Comparison of ENCODE assay signal across 17 cellular contexts in genomic region chr22:29459773-29460172, GRCh38. TPM values are rescaled to one million over a fixed set of nuclear protein-coding genes. Genes with fewer than 3 reads are reported as not detected.
DNase-seq lines count a peak whose midpoint lies in the region; ATAC-seq and TF ChIP-seq lines count a peak whose summit lies in the region.
"Had no signal": no experiment of that assay in that cellular context is flagged by ENCODE, and none has a peak within 500 bp of the region (broad histone marks: within the 10 kb centered on the region; RNA-seq: fewer than 3 reads in every experiment).

No MANE protein-coding gene starts in this region.

- H3K27me3 ChIP-seq in H7 (ENCODE audit: control insufficient read depth, insufficient read depth, low read length) (no peaks in the 10 kb centered on the region), neural progenitor cell (no peaks in the 10 kb centered on the region), upper lobe of left lung (no peaks in the 10 kb centered on the region)
- H3K27me3 ChIP-seq: BLaER1 had no signal

- peaks cover 23% of the 10 kb centered on the region for H3F3A ChIP-seq in neural progenitor cell (ENCODE audit: low read depth)

- TF ChIP-seq EP300 in upper lobe of left lung (IDR thresholded peaks at IDR 0.05), result no peak

- H3K4me1 ChIP-seq in neural progenitor cell (peaks cover 22% of the 10 kb centered on the region), upper lobe of left lung (no peaks in the 10 kb centered on the region)
- H3K4me1 ChIP-seq: BLaER1, Caco-2 had no signal

- CTCF ChIA-PET in WTC11 (lab: Charles Lee), result interaction anchor here (1.0 kb wide), 1 partner anchor 64 kb away, joined by 3 read pairs; no protein-coding TSS in a partner anchor

- H3K4me2 ChIP-seq in neural progenitor cell, result peak overlapping the region; percentile 63
- H3K4me2 ChIP-seq: BLaER1 had no signal

- POLR2A ChIA-PET in WTC11 (lab: Charles Lee), result no interaction called here

- H3K27ac Mint-ChIP-seq in WTC11, result no peak overlapping the region
- H3K27ac Mint-ChIP-seq in neural progenitor cell, result no peak overlapping the region
- H3K27ac Mint-ChIP-seq in natural killer cell, result no peak overlapping the region
- H3K27ac Mint-ChIP-seq: CD8-positive, alpha-beta memory T cell had no signal

- TF ChIP-seq POLR2A in upper lobe of left lung (IDR thresholded peaks at IDR 0.05), result no peak

- DNase-seq in D341Med (ENCODE audit: low spot score), result peak; percentile 57
- DNase-seq in H7, result peak; percentile 62
- DNase-seq in WTC11 (ENCODE audit: low spot score), result no peak
- peak; percentile 56 for DNase-seq in neural progenitor cell (ENCODE audit: low spot score)
- no peak for DNase-seq in upper lobe of left lung
- DNase-seq in dedifferentiated amniotic fluid mesenchymal stem cell (ENCODE audit: extremely low spot score), result no peak
- DNase-seq in natural killer cell, result no peak
- DNase-seq: AML-193; Caco-2; CD8-positive, alpha-beta memory T cell; DMS53; GF-D8 had no signal

- H3K36me3 ChIP-seq in H7 (replicated peaks; ENCODE audit: control insufficient read depth, insufficient read depth, low read length) (no peaks in the 10 kb centered on the region), neural progenitor cell (no peaks in the 10 kb centered on the region), upper lobe of left lung (no peaks in the 10 kb centered on the region)
- H3K36me3 ChIP-seq: BLaER1 had no signal

- H3K79me2 ChIP-seq in neural progenitor cell (ENCODE audit: low read depth), result no peaks in the 10 kb centered on the region

- no peaks in the 10 kb centered on the region for H3K9me3 Mint-ChIP-seq in WTC11
- no peaks in the 10 kb centered on the region for H3K9me3 Mint-ChIP-seq in neural progenitor cell
- H3K9me3 Mint-ChIP-seq in natural killer cell, result no peaks in the 10 kb centered on the region
- H3K9me3 Mint-ChIP-seq: CD8-positive, alpha-beta memory T cell had no signal

- H2AFZ ChIP-seq in neural progenitor cell (replicated peaks), result peak overlapping the region; percentile 88

- H3K27me3 Mint-ChIP-seq in WTC11 (ENCODE audit: low read depth) (no peaks in the 10 kb centered on the region), neural progenitor cell (ENCODE audit: insufficient read depth, low read depth) (peaks cover 4% of the 10 kb centered on the region), natural killer cell (ENCODE audit: low read depth in 2 of 2) (no peaks in the 10 kb centered on the region)
- H3K27me3 Mint-ChIP-seq: CD8-positive, alpha-beta memory T cell had no signal

- TF ChIP-seq CTCF in WTC11 (IDR thresholded peaks at IDR 0.05) (no peak), neural progenitor cell (IDR thresholded peaks at IDR 0.05) (no peak), upper lobe of left lung (IDR thresholded peaks at IDR 0.05) (no peak), natural killer cell (IDR thresholded peaks at IDR 0.05) (no peak)

- H3K4me3 ChIP-seq in H7 (ENCODE audit: insufficient read depth, low read depth, low read length) (no peak overlapping the region), neural progenitor cell (no peak overlapping the region), upper lobe of left lung (no peak overlapping the region)
- H3K4me3 ChIP-seq: BLaER1 had no signal

- H3K36me3 Mint-ChIP-seq in WTC11, result no peaks in the 10 kb centered on the region
- H3K36me3 Mint-ChIP-seq in neural progenitor cell, result no peaks in the 10 kb centered on the region
- H3K36me3 Mint-ChIP-seq in natural killer cell, result no peaks in the 10 kb centered on the region
- H3K36me3 Mint-ChIP-seq: CD8-positive, alpha-beta memory T cell had no signal

- WGBS in upper lobe of left lung, 2 donors, result 70% methylated on average over 8 of the region's 9 CpGs; no CpG with 5 or more reads in 1 of the 2 donors

- H3K4me3 Mint-ChIP-seq in WTC11 (no peak overlapping the region), neural progenitor cell (no peak overlapping the region), natural killer cell (no peak overlapping the region)
- H3K4me3 Mint-ChIP-seq: CD8-positive, alpha-beta memory T cell had no signal

- no peak overlapping the region for H3K9ac ChIP-seq in neural progenitor cell
- H3K9ac ChIP-seq: BLaER1 had no signal

- H3K27ac ChIP-seq in neural progenitor cell (no peak overlapping the region), upper lobe of left lung (no peak overlapping the region)
- H3K27ac ChIP-seq: BLaER1 had no signal

- H3K4me1 Mint-ChIP-seq in WTC11 (peaks cover 10% of the 10 kb centered on the region), neural progenitor cell (peaks cover 24% of the 10 kb centered on the region), natural killer cell (no peaks in the 10 kb centered on the region)
- H3K4me1 Mint-ChIP-seq: CD8-positive, alpha-beta memory T cell had no signal

- no peaks in the 10 kb centered on the region for H3K9me3 ChIP-seq in neural progenitor cell (ENCODE audit: low read depth)
- H3K9me3 ChIP-seq in upper lobe of left lung, result no peaks in the 10 kb centered on the region
- H3K9me3 ChIP-seq: BLaER1, Caco-2 had no signal

- no peaks in the 10 kb centered on the region for H4K20me1 ChIP-seq in neural progenitor cell (ENCODE audit: low read depth)
- H4K20me1 ChIP-seq: BLaER1 had no signal

- ATAC-seq in WTC11, result peak; percentile 19
- no peak for ATAC-seq in HG02571 (IDR thresholded peaks at IDR 0.05; ENCODE audit: unreplicated experiment)
- ATAC-seq in upper lobe of left lung (ENCODE audit: low FRiP score in 2 of 2), result no peak
- ATAC-seq in natural killer cell, result no peak
- ATAC-seq: HCT116 had no signal

- intact Hi-C loops in natural killer cell (cut with micrococcal nuclease), result no loop called here

TF ChIP-seq in WTC11, 78 proteins besides CTCF, POLR2A, EP300 and RAD21:
- TF ChIP-seq NR3C1 (CRISPR knock-in tag; conservative IDR thresholded peaks at IDR 0.05; ENCODE audit: low read depth) (no peak), MXD4 (CRISPR knock-in tag; IDR thresholded peaks at IDR 0.05; ENCODE audit: borderline replicate concordance) (no peak), FOXK1 (CRISPR knock-in tag; IDR thresholded peaks at IDR 0.05) (no peak), CREB1 (CRISPR knock-in tag; IDR thresholded peaks at IDR 0.05) (no peak), ERG (CRISPR knock-in tag; IDR thresholded peaks at IDR 0.05) (no peak), ETV6 (CRISPR knock-in tag; IDR thresholded peaks at IDR 0.05) (no peak), ELF4 (CRISPR knock-in tag; IDR thresholded peaks at IDR 0.05; ENCODE audit: low read depth) (no peak)
- TF ChIP-seq, protein P1, sequence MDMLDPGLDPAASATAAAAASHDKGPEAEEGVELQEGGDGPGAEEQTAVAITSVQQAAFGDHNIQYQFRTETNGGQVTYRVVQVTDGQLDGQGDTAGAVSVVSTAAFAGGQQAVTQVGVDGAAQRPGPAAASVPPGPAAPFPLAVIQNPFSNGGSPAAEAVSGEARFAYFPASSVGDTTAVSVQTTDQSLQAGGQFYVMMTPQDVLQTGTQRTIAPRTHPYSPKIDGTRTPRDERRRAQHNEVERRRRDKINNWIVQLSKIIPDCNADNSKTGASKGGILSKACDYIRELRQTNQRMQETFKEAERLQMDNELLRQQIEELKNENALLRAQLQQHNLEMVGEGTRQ (CRISPR knock-in tag; IDR thresholded peaks at IDR 0.05), result no peak
- TF ChIP-seq, protein P2, sequence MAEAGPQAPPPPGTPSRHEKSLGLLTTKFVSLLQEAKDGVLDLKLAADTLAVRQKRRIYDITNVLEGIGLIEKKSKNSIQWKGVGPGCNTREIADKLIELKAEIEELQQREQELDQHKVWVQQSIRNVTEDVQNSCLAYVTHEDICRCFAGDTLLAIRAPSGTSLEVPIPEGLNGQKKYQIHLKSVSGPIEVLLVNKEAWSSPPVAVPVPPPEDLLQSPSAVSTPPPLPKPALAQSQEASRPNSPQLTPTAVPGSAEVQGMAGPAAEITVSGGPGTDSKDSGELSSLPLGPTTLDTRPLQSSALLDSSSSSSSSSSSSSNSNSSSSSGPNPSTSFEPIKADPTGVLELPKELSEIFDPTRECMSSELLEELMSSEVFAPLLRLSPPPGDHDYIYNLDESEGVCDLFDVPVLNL (CRISPR knock-in tag; IDR thresholded peaks at IDR 0.05; ENCODE audit: borderline replicate concordance, low read depth), result no peak

RNA-seq across cellular contexts. Expression of gene NEFH, which starts 20.2 kb away (rescaled TPM):
- total RNA-seq in H7 (2014; rRNA removed; shearing (Covaris generic)), result 1.0 and 2.0 TPM in 2 replicates
- total RNA-seq in WTC11 (2021), result 2.6 to 3.7 TPM (median 3.7 TPM) in 3 replicates
- 0.31 and 0.43 TPM in 2 replicates for total RNA-seq in neural progenitor cell (ENCODE audit: low replicate concordance)
- total RNA-seq in upper lobe of left lung, result under 1 TPM in 3 of 6 donors, not detected in 3; 0.26 to 0.94 (median 0.46) TPM
- total RNA-seq in natural killer cell, result under 1 TPM; 0.09 to 0.48 (median 0.12) TPM
- total RNA-seq: Caco-2, H4, HT1080 had no signal

RNA-seq across cellular contexts. Expression of gene RFPL1, which starts 21.4 kb away (rescaled TPM):
- total RNA-seq in H7 (2014; rRNA removed; shearing (Covaris generic)), result 0.42 TPM in 1 of 2 replicates, not detected in the other
- total RNA-seq in WTC11 (2021) (not detected in 3 replicates), neural progenitor cell (ENCODE audit: low replicate concordance) (not detected in 2 replicates), upper lobe of left lung (not detected), natural killer cell (not detected)
- total RNA-seq: Caco-2; CD8-positive, alpha-beta memory T cell; HT1080 had no signal

Comparison
In these comparisons a context has a peak if more than half of its experiments do, and no peak if none do; other contexts are left out.
1. DNase-seq: peak in D341Med (single experiment), H7 (single experiment) and neural progenitor cell (single experiment); none in WTC11 (single experiment), upper lobe of left lung (0 of 2), dedifferentiated amniotic fluid mesenchymal stem cell (single experiment) and natural killer cell (single experiment).